2 cellular contexts compared by ENCODE assay signal in genomic region chr3:156973954-156974353, GRCh38.
TF ChIP-seq lines count a peak whose summit lies in the region.

No MANE protein-coding gene starts in this region.

TF ChIP-seq in K562, 482 proteins besides CTCF, POLR2A, EP300 and RAD21:
- TF ChIP-seq PRDM10 (IDR thresholded peaks at IDR 0.05; ENCODE audit: partially characterized antibody), result peak; percentile 27
- no peak for TF ChIP-seq MGA (IDR thresholded peaks at IDR 0.05)
- TF ChIP-seq CEBPG (CRISPR knock-in tag; IDR thresholded peaks at IDR 0.05), result no peak
- TF ChIP-seq CEBPG (tag; conservative IDR thresholded peaks at IDR 0.05 in 1 of 2, IDR thresholded peaks at IDR 0.05 in 1 of 2), result 0 out of 4 replicates have a peak, but pooled peaks of 1 of the 2 experiments have one; percentile 21
TF ChIP-seq in K562: peak in this region for 2.

TF ChIP-seq in SK-N-SH, 30 proteins besides CTCF, POLR2A, EP300 and RAD21:
- TF ChIP-seq SMC3 (IDR thresholded peaks at IDR 0.05; ENCODE audit: low read depth, low read length) (no peak), CHD2 (IDR thresholded peaks at IDR 0.05; ENCODE audit: low read length, partially characterized antibody) (no peak), MXI1 (IDR thresholded peaks at IDR 0.05; ENCODE audit: low read depth, low read length) (no peak), RXRA (IDR thresholded peaks at IDR 0.05; ENCODE audit: borderline replicate concordance, low read depth) (no peak)
TF ChIP-seq in SK-N-SH: peak in this region for 0.
